ENCODE assay signal across 15 cellular contexts in the genomic region with DNA sequence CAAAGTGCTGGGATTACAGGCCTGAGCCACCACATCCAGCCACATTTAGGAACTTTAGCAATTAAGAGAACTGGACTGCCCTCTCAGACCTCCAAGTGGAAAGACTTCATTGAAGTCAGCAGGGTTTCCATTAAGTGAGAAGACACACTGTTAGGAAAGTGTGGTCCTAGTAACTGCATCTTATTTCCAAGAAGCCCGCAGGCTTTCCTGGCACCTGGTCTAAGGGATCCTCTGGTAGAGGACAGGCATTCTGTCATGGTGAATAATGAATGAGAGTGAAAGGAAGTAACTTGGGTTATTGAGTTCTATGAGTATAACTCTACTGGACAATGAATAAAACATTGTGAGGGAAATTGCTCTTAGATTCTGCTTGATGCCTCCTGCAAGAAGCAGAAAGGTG. TPM values are rescaled to one million over a fixed set of nuclear protein-coding genes. Genes with fewer than 3 reads are reported as not detected.
DNase-seq lines count a peak whose midpoint lies in the region; ATAC-seq and TF ChIP-seq lines count a peak whose summit lies in the region.
"Had no signal": no experiment of that assay in that cellular context is flagged by ENCODE, and none has a peak within 500 bp of the region (broad histone marks: within the 10 kb centered on the region; RNA-seq: fewer than 3 reads in every experiment).

No MANE protein-coding gene starts in this region.

- H3K27me3 Mint-ChIP-seq in natural killer cell treated with Interleukin-12 subunit alpha and Interleukin-12 subunit beta and Interleukin-15 and Interleukin-18, amount 100 ng/mL, for 72 hours, result no peaks in the 10 kb centered on the region
- H3K27me3 Mint-ChIP-seq in natural killer cell (ENCODE audit: low read depth in 2 of 2), result no peaks in the 10 kb centered on the region
- H3K27me3 Mint-ChIP-seq in dendritic cell treated with granulocyte-macrophage colony-stimulating factor and Interleukin-4, amounts not matched to agents 40 ng/mL and 50 ng/mL, for 4 days, result no peaks in the 10 kb centered on the region
- H3K27me3 Mint-ChIP-seq: CD8-positive, alpha-beta memory T cell had no signal

- H3K36me3 ChIP-seq in esophagus muscularis mucosa, result peaks cover 0 to 22% (median 10%) of the 10 kb centered on the region in 4 donors
- H3K36me3 ChIP-seq: BE2C had no signal

- no peak overlapping the region for H3K27ac ChIP-seq in esophagus muscularis mucosa (replicated peaks in 1 of 4)
- H3K27ac ChIP-seq: A549 had no signal

- TF ChIP-seq EP300 in esophagus muscularis mucosa (IDR thresholded peaks at IDR 0.05), result no peak

- H3K4me1 ChIP-seq in esophagus muscularis mucosa, result peaks cover 0 to 10% (median 0%) of the 10 kb centered on the region in 4 donors
- H3K4me1 ChIP-seq: A549, BE2C, Caco-2 had no signal

- H3K36me3 Mint-ChIP-seq in natural killer cell treated with Interleukin-12 subunit alpha and Interleukin-12 subunit beta and Interleukin-15 and Interleukin-18, amount 100 ng/mL, for 72 hours, result no peaks in the 10 kb centered on the region
- H3K36me3 Mint-ChIP-seq in natural killer cell, result no peaks in the 10 kb centered on the region
- no peaks in the 10 kb centered on the region for H3K36me3 Mint-ChIP-seq in dendritic cell treated with granulocyte-macrophage colony-stimulating factor and Interleukin-4, amounts not matched to agents 40 ng/mL and 50 ng/mL, for 4 days (ENCODE audit: low read depth)
- H3K36me3 Mint-ChIP-seq: CD14-positive monocyte had no signal

- intact Hi-C loops in natural killer cell (cut with micrococcal nuclease), result no loop called here
- intact Hi-C loops in dendritic cell treated with granulocyte-macrophage colony-stimulating factor and Interleukin-4, amounts not matched to agents 40 ng/mL and 50 ng/mL, for 4 days (cut with micrococcal nuclease), result no loop called here
- intact Hi-C loops in sciatic nerve (cut with DNase I), result no loop called here
- intact Hi-C loops in esophagus muscularis mucosa (cut with DNase I), result no loop called here

- no peak for ATAC-seq in natural killer cell treated with Interleukin-12 subunit alpha and Interleukin-12 subunit beta and Interleukin-15 and Interleukin-18, amount 100 ng/mL, for 72 hours
- ATAC-seq in natural killer cell (no peak), sciatic nerve (no peak)
- ATAC-seq: A549 had no signal

- 92% methylated on average over 1 of the region's 1 CpG for WGBS in esophagus muscularis mucosa

- no peak overlapping the region for H3K4me3 ChIP-seq in esophagus muscularis mucosa
- H3K4me3 ChIP-seq: A549 had no signal

- TF ChIP-seq POLR2A in esophagus muscularis mucosa (IDR thresholded peaks at IDR 0.05; ENCODE audit: low read depth), result no peak

- TF ChIP-seq CTCF in natural killer cell (IDR thresholded peaks at IDR 0.05), result no peak
- TF ChIP-seq CTCF in esophagus muscularis mucosa (IDR thresholded peaks at IDR 0.05), result no peak

- H3K4me1 Mint-ChIP-seq in natural killer cell treated with Interleukin-12 subunit alpha and Interleukin-12 subunit beta and Interleukin-15 and Interleukin-18, amount 100 ng/mL, for 72 hours (ENCODE audit: low read depth in 2 of 2), result peaks cover 29 to 39% of the 10 kb centered on the region in 2 donors
- peaks cover 26 to 27% of the 10 kb centered on the region in 2 donors for H3K4me1 Mint-ChIP-seq in natural killer cell
- H3K4me1 Mint-ChIP-seq in dendritic cell treated with granulocyte-macrophage colony-stimulating factor and Interleukin-4, amounts not matched to agents 40 ng/mL and 50 ng/mL, for 4 days (ENCODE audit: low read depth), result peaks cover 45% of the 10 kb centered on the region

- peak overlapping the region; percentile 97 to 98 for H3K27ac Mint-ChIP-seq in natural killer cell treated with Interleukin-12 subunit alpha and Interleukin-12 subunit beta and Interleukin-15 and Interleukin-18, amount 100 ng/mL, for 72 hours
- no peak overlapping the region for H3K27ac Mint-ChIP-seq in natural killer cell
- H3K27ac Mint-ChIP-seq in dendritic cell treated with granulocyte-macrophage colony-stimulating factor and Interleukin-4, amounts not matched to agents 40 ng/mL and 50 ng/mL, for 4 days, result peak overlapping the region; percentile 43
- H3K27ac Mint-ChIP-seq: CD14-positive monocyte, H9 had no signal

- no peaks in the 10 kb centered on the region for H3K27me3 ChIP-seq in esophagus muscularis mucosa
- H3K27me3 ChIP-seq: BE2C had no signal

- DNase-seq in natural killer cell treated with Interleukin-12 subunit alpha and Interleukin-12 subunit beta and Interleukin-15 and Interleukin-18, amount 100 ng/mL, for 72 hours (ENCODE audit: low spot score), result no peak
- DNase-seq in natural killer cell (no peak), sciatic nerve (ENCODE audit: low spot score) (peak; percentile 2), SKM-1 treated with dmso at 0.1 percent for 144 hours (lab: John Stamatoyannopoulos, UW; ENCODE audit: unreplicated experiment) (no peak), esophagus muscularis mucosa (ENCODE audit: extremely low spot score) (no peak)
- DNase-seq: BE2C; CD8-positive, alpha-beta memory T cell; DND-41; GF-D8; GOT3; H9 had no signal

- H3K9me3 Mint-ChIP-seq in natural killer cell treated with Interleukin-12 subunit alpha and Interleukin-12 subunit beta and Interleukin-15 and Interleukin-18, amount 100 ng/mL, for 72 hours, result no peaks in the 10 kb centered on the region
- no peaks in the 10 kb centered on the region for H3K9me3 Mint-ChIP-seq in natural killer cell
- no peaks in the 10 kb centered on the region for H3K9me3 Mint-ChIP-seq in dendritic cell treated with granulocyte-macrophage colony-stimulating factor and Interleukin-4, amounts not matched to agents 40 ng/mL and 50 ng/mL, for 4 days
- H3K9me3 Mint-ChIP-seq: CD14-positive monocyte; CD8-positive, alpha-beta memory T cell; H9 had no signal

- no peaks in the 10 kb centered on the region for H3K9me3 ChIP-seq in esophagus muscularis mucosa
- H3K9me3 ChIP-seq: A549, BE2C, Caco-2 had no signal

- H3K4me3 Mint-ChIP-seq in natural killer cell treated with Interleukin-12 subunit alpha and Interleukin-12 subunit beta and Interleukin-15 and Interleukin-18, amount 100 ng/mL, for 72 hours, result no peak overlapping the region
- H3K4me3 Mint-ChIP-seq in natural killer cell, result no peak overlapping the region
- no peak overlapping the region for H3K4me3 Mint-ChIP-seq in dendritic cell treated with granulocyte-macrophage colony-stimulating factor and Interleukin-4, amounts not matched to agents 40 ng/mL and 50 ng/mL, for 4 days
- H3K4me3 Mint-ChIP-seq: CD14-positive monocyte; CD8-positive, alpha-beta memory T cell; H9 had no signal

RNA-seq across cellular contexts. Expression of a gene that starts 14.1 kb away (rescaled TPM):
- 10 to 100 TPM; 23.2 to 24.5 TPM for total RNA-seq in natural killer cell treated with Interleukin-12 subunit alpha and Interleukin-12 subunit beta and Interleukin-15 and Interleukin-18, amount 100 ng/mL, for 72 hours
- total RNA-seq in natural killer cell (10 to 100 TPM; 12.7 to 18.8 (median 13.3) TPM), sciatic nerve (12.1 TPM), esophagus muscularis mucosa (10 to 100 TPM in 1 of 4 donors, 1 to 10 TPM in 3; 9.1 to 11.6 (median 9.5) TPM)

RNA-seq across cellular contexts. Expression of a gene that starts 22.0 kb away (rescaled TPM):
- 100 to 1,000 TPM; 311 to 319 TPM for total RNA-seq in natural killer cell treated with Interleukin-12 subunit alpha and Interleukin-12 subunit beta and Interleukin-15 and Interleukin-18, amount 100 ng/mL, for 72 hours
- total RNA-seq in natural killer cell, result 100 to 1,000 TPM; 378 to 444 (median 428) TPM
- 169 TPM for total RNA-seq in sciatic nerve
- 10 to 100 TPM; 68.1 to 92.1 (median 86.3) TPM for total RNA-seq in esophagus muscularis mucosa

Comparison
In these comparisons a context has a peak if more than half of its experiments do, and no peak if none do; other contexts are left out.
1. H3K27ac Mint-ChIP-seq: peak in natural killer cell treated with Interleukin-12 subunit alpha and Interleukin-12 subunit beta and Interleukin-15 and Interleukin-18, amount 100 ng/mL, for 72 hours (2 of 2) and dendritic cell treated with granulocyte-macrophage colony-stimulating factor and Interleukin-4, amounts not matched to agents 40 ng/mL and 50 ng/mL, for 4 days (single experiment); none in natural killer cell (0 of 2).